7 cellular contexts compared by ENCODE assay signal in the genomic region with DNA sequence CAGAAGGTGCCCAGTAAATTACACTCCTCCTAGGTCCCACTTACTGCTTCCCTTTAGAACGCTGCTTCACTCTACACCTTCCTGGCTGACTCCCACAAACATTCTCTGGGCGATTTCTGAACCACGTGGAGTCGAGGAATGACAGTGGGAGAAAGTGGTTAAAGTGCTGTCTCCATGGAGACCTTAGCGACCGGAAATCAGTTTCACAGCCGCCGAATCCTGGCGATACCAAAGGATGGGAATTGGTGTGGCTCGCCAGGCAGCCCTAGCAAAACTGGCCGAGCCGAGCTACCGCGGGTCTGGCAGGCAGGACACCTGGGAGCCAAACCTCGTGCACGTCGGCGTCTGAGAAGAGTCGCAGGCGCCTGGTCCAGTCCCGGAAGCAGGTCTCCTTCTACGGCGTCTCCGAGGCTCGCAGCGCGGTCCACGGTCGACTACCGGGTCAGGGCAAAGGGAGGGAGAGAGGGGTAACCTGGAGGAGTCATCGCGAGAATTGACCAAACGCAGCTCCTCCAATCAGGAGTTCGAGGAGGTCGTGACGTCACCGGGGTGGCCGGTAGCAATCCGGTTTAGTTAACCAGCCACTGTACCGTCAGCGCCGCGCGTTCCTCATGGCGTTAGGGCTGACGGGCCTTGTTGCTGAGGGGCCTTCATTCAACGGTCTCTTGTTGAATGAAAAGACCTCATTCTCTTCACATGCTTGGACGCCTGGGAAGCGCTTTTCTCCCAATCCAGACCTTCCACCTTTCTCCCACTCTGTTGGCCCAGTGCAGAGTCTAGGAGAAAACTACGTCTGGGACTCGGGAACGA. TPM values are rescaled to one million over a fixed set of nuclear protein-coding genes. Genes with fewer than 3 reads are reported as not detected.
A peak's percentile ranks its signal among the peaks of the same experiment; 100 is the strongest.
DNase-seq lines count a peak whose midpoint lies in the region; ATAC-seq, FAIRE-seq and TF ChIP-seq lines count a peak whose summit lies in the region.

Gene THADA, minus strand, starts transcription at position 436 of the 810 bp plus-strand sequence. CDS start 3,646 bp downstream, outside the sequence.

- H3K9me2 ChIP-seq in hepatocyte (replicated peaks; ENCODE audit: insufficient read depth) = no peaks in the 10 kb centered on the region

- no peaks in the 10 kb centered on the region for H3K36me3 ChIP-seq in hepatocyte (replicated peaks; ENCODE audit: insufficient read depth, low read depth)

- no peak for TF ChIP-seq CTCF in hepatocyte (IDR thresholded peaks at IDR 0.05; ENCODE audit: poor library complexity)

- no peaks in the 10 kb centered on the region for H4K20me1 ChIP-seq in hepatocyte (ENCODE audit: insufficient read depth, poor library complexity, severe bottlenecking)

- peak within 1 kb of the TSS; percentile 86 for H3K4me2 ChIP-seq in hepatocyte

- H3K9me3 ChIP-seq in hepatocyte (ENCODE audit: low read depth) = no peaks in the 10 kb centered on the region

- H3K4me3 ChIP-seq in hepatocyte = peak within 1 kb of the TSS; percentile 50

- H3K27me3 ChIP-seq in hepatocyte = no peaks in the 10 kb centered on the region

- H3K79me2 ChIP-seq in hepatocyte = peaks cover 13% of the 10 kb centered on the region

- WGBS in hepatocyte (ENCODE audit: low lambda C conversion rate, missing lambda C conversion rate) = under 1% methylated on average over 52 of the region's 52 CpGs

- peak within 1 kb of the TSS; percentile 83 for H2AFZ ChIP-seq in hepatocyte

- ATAC-seq in HG02981 (IDR thresholded peaks at IDR 0.05; ENCODE audit: unreplicated experiment) = peak; percentile 98

- FAIRE-seq in GM18507 (lab: Jason Lieb, UNC) = peak; percentile 99

- DNase-seq in GM18507 (ENCODE audit: extremely low spot score, insufficient read length, low read depth) (peak; percentile 94), NCI-H2029 treated with DMSO at 0.1 percent for 48 hours (lab: John Stamatoyannopoulos, UW) (peak; percentile 91), T-helper 9 cell (peak; percentile 88), astrocyte of the hippocampus (ENCODE audit: low read depth, low spot score) (peak; percentile 100), hepatocyte (ENCODE audit: low spot score) (peak; percentile 100), retina (peak; percentile 98)

- H3K4me1 ChIP-seq in hepatocyte (ENCODE audit: insufficient read depth) = no peaks in the 10 kb centered on the region

- peak within 1 kb of the TSS; percentile 97 for H3K27ac ChIP-seq in hepatocyte

RNA-seq across cellular contexts. Expression of gene THADA, which starts in this region (rescaled TPM):
- 18.8 and 19.8 TPM in 2 replicates for total RNA-seq in hepatocyte
- polyA plus RNA-seq in hepatocyte = 10.8 and 14.4 TPM in 2 replicates

Comparison
In these comparisons a context has a peak if more than half of its experiments do, and no peak if none do; other contexts are left out.
1. Peak in every context shown above with its lines: DNase-seq, ATAC-seq, H3K4me3 ChIP-seq and H3K27ac ChIP-seq.